Comparison of ENCODE assay signal across 8 cellular contexts in the genomic region with DNA sequence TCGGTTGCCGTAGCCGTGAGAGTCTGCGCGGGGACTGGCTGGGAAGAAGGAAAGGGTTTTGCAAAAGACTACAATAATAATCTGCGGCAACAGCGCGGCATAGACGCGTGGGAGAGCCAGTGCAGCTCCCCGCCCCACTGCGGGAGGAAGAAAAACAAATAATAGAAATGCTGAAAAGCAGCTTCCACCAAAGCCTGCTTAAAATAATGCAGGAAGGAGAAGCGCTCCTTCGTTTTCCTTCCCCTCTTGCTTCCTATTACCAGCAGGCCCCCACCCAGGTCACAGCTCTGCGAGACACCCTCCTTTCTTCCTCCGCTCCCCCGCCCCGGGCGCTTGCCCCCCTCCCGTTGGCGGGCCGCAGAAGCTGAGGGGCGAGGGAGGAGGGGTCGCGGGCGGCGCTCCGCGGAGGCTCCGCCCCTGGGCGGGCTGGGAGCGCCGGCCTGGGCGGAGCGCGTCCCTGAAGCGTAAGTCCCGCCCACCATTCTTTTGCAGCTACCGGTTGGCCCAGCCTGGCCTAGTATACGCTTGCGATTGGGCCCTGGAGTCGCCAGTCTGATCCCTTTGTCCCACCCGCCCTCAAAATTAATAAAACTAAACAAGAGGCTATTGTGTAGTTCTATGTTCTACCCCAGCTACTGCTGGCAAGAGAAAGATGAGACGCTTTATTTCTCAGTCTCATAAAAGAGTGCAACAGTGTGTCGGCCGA. TPM values are rescaled to one million over a fixed set of nuclear protein-coding genes. Genes with fewer than 3 reads are reported as not detected.
DNase-seq lines count a peak whose midpoint lies in the region; ATAC-seq and TF ChIP-seq lines count a peak whose summit lies in the region.

No MANE protein-coding gene starts in this region.

- H3K4me1 ChIP-seq in endocrine pancreas (ENCODE audit: control insufficient read depth, insufficient read depth, low read length): no peaks in the 10 kb centered on the region

- no peaks in the 10 kb centered on the region for H3K36me3 Mint-ChIP-seq in mesothelial cell of epicardium

- TF ChIP-seq CTCF in mesothelial cell of epicardium (IDR thresholded peaks at IDR 0.05; ENCODE audit: unreplicated experiment): no peak

- peak overlapping the region; percentile 98 for H3K27ac Mint-ChIP-seq in mesothelial cell of epicardium

- peak; percentile 82 for ATAC-seq in GM19438 (IDR thresholded peaks at IDR 0.05; ENCODE audit: low read depth, unreplicated experiment)
- ATAC-seq in HG03565 (IDR thresholded peaks at IDR 0.05; ENCODE audit: unreplicated experiment): peak; percentile 95

- H3K9ac ChIP-seq in endocrine pancreas (ENCODE audit: control insufficient read depth, insufficient read depth, low read length): peak overlapping the region; percentile 41

- no peaks in the 10 kb centered on the region for H3K9me3 ChIP-seq in endocrine pancreas (ENCODE audit: control insufficient read depth, low read length)

- H3K4me1 Mint-ChIP-seq in mesothelial cell of epicardium: peaks cover 79% of the 10 kb centered on the region

- DNase-seq in C1 segment of cervical spinal cord (lab: John Stamatoyannopoulos, UW) (peak in 13 of 14 donors; percentile 19 to 82 (median 70)), NCI-H748 treated with DMSO at 0.1 percent for 48 hours (lab: John Stamatoyannopoulos, UW) (peak; percentile 85), mesothelial cell of epicardium (ENCODE audit: low spot score in 2 of 2, unreplicated experiment in 2 of 2) (peak; percentile 87 to 93)
- peak; percentile 9 to 26 (median 24) for DNase-seq in activated CD8-positive, alpha-beta memory T cell treated with anti-CD3 and anti-CD28 coated beads for 48 hours (ENCODE audit: low read depth in 2 of 3, low spot score in 2 of 3)
- DNase-seq in stimulated activated CD8-positive, alpha-beta memory T cell treated with anti-CD3 and anti-CD28 coated beads, Interleukin-15, amount 100 ng/mL, for 24 hours (ENCODE audit: low read depth): peak; percentile 22

- H3K9me3 Mint-ChIP-seq in mesothelial cell of epicardium: no peaks in the 10 kb centered on the region

- no peaks in the 10 kb centered on the region for H3K27me3 Mint-ChIP-seq in mesothelial cell of epicardium (ENCODE audit: low read depth)

- peak overlapping the region; percentile 97 for H3K4me3 Mint-ChIP-seq in mesothelial cell of epicardium

- H3K36me3 ChIP-seq in endocrine pancreas (ENCODE audit: control insufficient read depth, insufficient read depth, low read length): no peaks in the 10 kb centered on the region

- no peaks in the 10 kb centered on the region for H3K27me3 ChIP-seq in endocrine pancreas (ENCODE audit: control insufficient read depth, insufficient read depth, low read length)

- peak overlapping the region; percentile 66 for H3K4me3 ChIP-seq in endocrine pancreas (ENCODE audit: control insufficient read depth, insufficient read depth, low read length)

RNA-seq across cellular contexts. Expression of a gene that starts 0.6 kb away (rescaled TPM):
- total RNA-seq in mesothelial cell of epicardium: 343 to 361 TPM (median 359 TPM) in 3 replicates

Comparison
In these comparisons a context has a peak if more than half of its experiments do, and no peak if none do; other contexts are left out.
1. Peak in every context shown above with its lines: DNase-seq, ATAC-seq and H3K4me3 ChIP-seq.
2. DNase-seq: peak in every context shown above with its lines; median percentile 90 in mesothelial cell of epicardium; 85 in NCI-H748 treated with DMSO at 0.1 percent for 48 hours; 70 in C1 segment of cervical spinal cord; 24 in activated CD8-positive, alpha-beta memory T cell treated with anti-CD3 and anti-CD28 coated beads for 48 hours; 22 in stimulated activated CD8-positive, alpha-beta memory T cell treated with anti-CD3 and anti-CD28 coated beads, Interleukin-15, amount 100 ng/mL, for 24 hours.